18 cellular contexts compared by ENCODE assay signal in genomic region chr7:73703225-73703624, GRCh38. TPM values are rescaled to one million over a fixed set of nuclear protein-coding genes. Genes with fewer than 3 reads are reported as not detected.
DNase-seq lines count a peak whose midpoint lies in the region; ATAC-seq and TF ChIP-seq lines count a peak whose summit lies in the region.
"Had no signal": no experiment of that assay in that cellular context is flagged by ENCODE, and none has a peak within 500 bp of the region (broad histone marks: within the 10 kb centered on the region; RNA-seq: fewer than 3 reads in every experiment).

No MANE protein-coding gene starts in this region.

- H3K27ac Mint-ChIP-seq in CD4-positive, alpha-beta T cell = no peak overlapping the region
- H3K27ac Mint-ChIP-seq: stimulated activated effector memory CD8-positive, alpha-beta T cell treated with anti-CD3 and anti-CD28 coated beads, Interleukin-12 subunit alpha, Interleukin-12 subunit beta, amount 100 ng/mL, for 72 hours; T-helper 2 cell treated with Interferon-gamma antibody and Interleukin-4, amounts not matched to agents 5 μg/mL and 100 μg/mL, for 36 hours had no signal

- H3K27me3 Mint-ChIP-seq in CD4-positive, alpha-beta T cell = no peaks in the 10 kb centered on the region

- H3K9me3 Mint-ChIP-seq in CD4-positive, alpha-beta T cell = no peaks in the 10 kb centered on the region
- H3K9me3 Mint-ChIP-seq: stimulated activated effector memory CD8-positive, alpha-beta T cell treated with anti-CD3 and anti-CD28 coated beads, Interleukin-12 subunit alpha, Interleukin-12 subunit beta, amount 100 ng/mL, for 72 hours; T-helper 2 cell treated with Interferon-gamma antibody and Interleukin-4, amounts not matched to agents 5 μg/mL and 100 μg/mL, for 36 hours had no signal

- no peaks in the 10 kb centered on the region for H3K9me3 ChIP-seq in CD4-positive, alpha-beta T cell (ENCODE audit: control insufficient read depth, low read length)
- H3K9me3 ChIP-seq in Panc1 (ENCODE audit: control insufficient read depth, insufficient read depth, low read depth, low read length) = no peaks in the 10 kb centered on the region
- H3K9me3 ChIP-seq: right lobe of liver, testis had no signal

- no peak for ATAC-seq in CD4-positive, alpha-beta T cell (ENCODE audit: poor library complexity)
- no peak for ATAC-seq in Panc1
- ATAC-seq in HG02973 (IDR thresholded peaks at IDR 0.05; ENCODE audit: unreplicated experiment) = no peak
- ATAC-seq in GM21423 (IDR thresholded peaks at IDR 0.05; ENCODE audit: unreplicated experiment) = no peak

- no peak overlapping the region for H3K27ac ChIP-seq in CD4-positive, alpha-beta T cell (ENCODE audit: low read depth, low read length)
- H3K27ac ChIP-seq in Panc1 (ENCODE audit: low read length) (peak overlapping the region; percentile 80), rectal smooth muscle tissue (ENCODE audit: low read depth, low read length) (no peak overlapping the region), brain microvascular endothelial cell (no peak overlapping the region)
- H3K27ac ChIP-seq: parathyroid adenoma, right lobe of liver had no signal

- DNase-seq in CD4-positive, alpha-beta T cell = no peak
- DNase-seq in Panc1 (ENCODE audit: low read depth, low spot score) (no peak), brain microvascular endothelial cell (no peak)
- DNase-seq: activated gamma-delta T cell, activated T-cell treated with anti-CD3 and anti-CD28 coated beads for 4 hours, DMS79 treated with DMSO at 0.1 percent for 48 hours, NCI-H1105, NCI-H2081, NCI-H510A, right lobe of liver had no signal

- intact Hi-C loops in CD4-positive, alpha-beta T cell (cut with DNase I, micrococcal nuclease) = no loop called here
- intact Hi-C loops in Panc1 (cut with micrococcal nuclease; ENCODE audit: unreplicated experiment) = no loop called here

- TF ChIP-seq CTCF in CD4-positive, alpha-beta T cell (IDR thresholded peaks at IDR 0.05) = no peak
- TF ChIP-seq CTCF in Panc1 (IDR thresholded peaks at IDR 0.05) = no peak
- TF ChIP-seq CTCF in brain microvascular endothelial cell (IDR thresholded peaks at IDR 0.05; ENCODE audit: low read depth, low read length, missing control alignments) = no peak

- H3K36me3 ChIP-seq in Panc1 (ENCODE audit: control insufficient read depth, insufficient read depth, low read length) (no peaks in the 10 kb centered on the region; the same call in none of the 2 replicates), rectal smooth muscle tissue (ENCODE audit: control insufficient read depth, insufficient read depth, low read length) (peaks cover 16% of the 10 kb centered on the region), brain microvascular endothelial cell (replicated peaks) (peaks cover 90% of the 10 kb centered on the region)
- H3K36me3 ChIP-seq: right lobe of liver had no signal

- peaks cover 7% of the 10 kb centered on the region for H3K4me1 Mint-ChIP-seq in CD4-positive, alpha-beta T cell (ENCODE audit: low read depth)

- BruUV-seq in Panc1 (replicated peaks; lab: Mats Ljungman, UMichigan) = no TSS peak

- no peaks in the 10 kb centered on the region for H3K27me3 ChIP-seq in CD4-positive, alpha-beta T cell (ENCODE audit: control insufficient read depth, insufficient read depth, low read length)
- H3K27me3 ChIP-seq in Panc1 (ENCODE audit: control insufficient read depth, insufficient read depth, low read length) (no peaks in the 10 kb centered on the region), rectal smooth muscle tissue (ENCODE audit: control insufficient read depth, insufficient read depth, low read length) (no peaks in the 10 kb centered on the region), brain microvascular endothelial cell (replicated peaks) (no peaks in the 10 kb centered on the region)
- H3K27me3 ChIP-seq: right lobe of liver, testis had no signal

- in situ Hi-C loops in Panc1 (cut with HindIII; ENCODE audit: low pct_unique_long_range_greater_than_20kb, low sequenced_read_pairs) (no loop called here), brain microvascular endothelial cell (cut with HindIII; ENCODE audit: low pct_ligation_motif_present, low sequenced_read_pairs) (no loop called here)

- POLR2A ChIA-PET in CD4-positive, alpha-beta T cell (lab: Charles Lee) = no interaction called here
- POLR2A ChIA-PET in Panc1 (lab: Charles Lee) = interaction anchor here (1.1 kb wide), 1 partner anchor 9 kb away, joined by 3 read pairs; no protein-coding TSS in a partner anchor

- H3K4me3 ChIP-seq in Panc1 (ENCODE audit: low read depth in 2 of 2, low read length in 2 of 2) (no peak overlapping the region), iPS-11a (ENCODE audit: low read depth, low read length) (peak overlapping the region; percentile 5), rectal smooth muscle tissue (ENCODE audit: low read length) (peak overlapping the region; percentile 19), brain microvascular endothelial cell (ENCODE audit: low read depth, low read length) (no peak overlapping the region)
- H3K4me3 ChIP-seq: right lobe of liver had no signal

- H3K4me3 Mint-ChIP-seq in CD4-positive, alpha-beta T cell = peak overlapping the region; percentile 62
- H3K4me3 Mint-ChIP-seq: stimulated activated effector memory CD8-positive, alpha-beta T cell treated with anti-CD3 and anti-CD28 coated beads, Interleukin-12 subunit alpha, Interleukin-12 subunit beta, amount 100 ng/mL, for 72 hours; T-helper 2 cell treated with Interferon-gamma antibody and Interleukin-4, amounts not matched to agents 5 μg/mL and 100 μg/mL, for 36 hours had no signal

- no peak overlapping the region for H3K9ac ChIP-seq in rectal smooth muscle tissue (ENCODE audit: low read length)
- H3K9ac ChIP-seq: parathyroid adenoma had no signal

- H3K4me1 ChIP-seq in Panc1 (ENCODE audit: control insufficient read depth, insufficient read depth, low read length) (peaks cover 83% of the 10 kb centered on the region), rectal smooth muscle tissue (ENCODE audit: control insufficient read depth, insufficient read depth, low read length) (peaks cover 11% of the 10 kb centered on the region)
- H3K4me1 ChIP-seq: parathyroid adenoma, right lobe of liver had no signal

- CTCF ChIA-PET in CD4-positive, alpha-beta T cell (lab: Charles Lee) = interaction anchor here (1.4 kb wide), 1 partner anchor 35 kb away, joined by 4 read pairs; the partner anchor contains the start of gene VPS37D
- CTCF ChIA-PET in Panc1 (lab: Charles Lee) = interaction anchor here (1.1 kb wide), 1 partner anchor 8 kb away, joined by 4 read pairs; no protein-coding TSS in a partner anchor

- peaks cover 22% of the 10 kb centered on the region for H3K36me3 Mint-ChIP-seq in CD4-positive, alpha-beta T cell (ENCODE audit: low read depth)

RNA-seq across cellular contexts. Expression of gene STX1A, which starts 16.2 kb away (rescaled TPM):
- 10 to 100 TPM; 15.5 to 20.7 TPM for total RNA-seq in CD4-positive, alpha-beta T cell
- total RNA-seq in Panc1 (2021; ENCODE audit: unreplicated experiment) = 80.9 TPM
- polyA plus RNA-seq in Panc1 (2012; ENCODE audit: insufficient read length) = 75.5 TPM

RNA-seq across cellular contexts. Expression of gene BUD23, which starts 19.8 kb away (rescaled TPM):
- total RNA-seq in CD4-positive, alpha-beta T cell = 100 to 1,000 TPM in 1 of 2 experiments, 10 to 100 TPM in 1; 96.1 to 103 TPM
- total RNA-seq in Panc1 (2021; ENCODE audit: unreplicated experiment) = 124 TPM
- 228 TPM for polyA plus RNA-seq in Panc1 (2012; ENCODE audit: insufficient read length)

RNA-seq across cellular contexts. Expression of gene DNAJC30, which starts 20.0 kb away (rescaled TPM):
- total RNA-seq in CD4-positive, alpha-beta T cell = 10 to 100 TPM; 14.0 to 14.4 TPM
- total RNA-seq in Panc1 (2021; ENCODE audit: unreplicated experiment) = 11.1 TPM
- 6.5 TPM for polyA plus RNA-seq in Panc1 (2012; ENCODE audit: insufficient read length)

RNA-seq across cellular contexts. Expression of gene ABHD11, which starts 35.4 kb away (rescaled TPM):
- total RNA-seq in CD4-positive, alpha-beta T cell = 10 to 100 TPM in 1 of 2 experiments, 1 to 10 TPM in 1; 8.5 to 11.5 TPM
- 54.2 TPM for total RNA-seq in Panc1 (2021; ENCODE audit: unreplicated experiment)
- 53.1 TPM for polyA plus RNA-seq in Panc1 (2012; ENCODE audit: insufficient read length)

RNA-seq across cellular contexts. Expression of gene VPS37D, which starts 35.6 kb away (rescaled TPM):
- total RNA-seq in CD4-positive, alpha-beta T cell = under 1 TPM; 0.81 to 0.96 TPM
- total RNA-seq in Panc1 (2021; ENCODE audit: unreplicated experiment) = 4.4 TPM
- 6.8 TPM for polyA plus RNA-seq in Panc1 (2012; ENCODE audit: insufficient read length)

Comparison
In these comparisons a context has a peak if more than half of its experiments do, and no peak if none do; other contexts are left out.
1. H3K4me3 ChIP-seq: peak in iPS-11a (single experiment) and rectal smooth muscle tissue (single experiment); none in Panc1 (0 of 2) and brain microvascular endothelial cell (single experiment).